Comparison of ENCODE assay signal across 1 cellular context in the genomic region with DNA sequence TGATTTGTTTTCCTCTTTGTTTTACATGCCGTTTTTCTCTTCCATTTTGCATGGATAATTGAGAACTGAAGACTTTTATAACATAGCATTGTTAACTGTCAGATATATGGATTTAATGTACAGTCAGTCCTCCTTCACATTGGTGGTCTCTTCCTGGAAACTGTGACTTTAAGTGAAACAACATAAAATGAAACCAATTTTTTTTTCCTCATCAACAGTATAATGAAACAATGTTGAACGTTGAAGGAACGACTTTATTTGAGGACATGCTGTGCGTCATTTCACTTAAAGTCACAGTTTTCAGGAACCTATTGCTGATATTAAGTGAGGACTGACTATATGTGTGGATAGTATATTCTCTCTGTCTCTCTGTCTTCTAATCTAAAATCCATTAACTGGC.
TF ChIP-seq lines count a peak whose summit lies in the region.

No MANE protein-coding gene starts in this region.

TF ChIP-seq in HepG2, 621 proteins besides CTCF, POLR2A, EP300 and RAD21 (continued from another document):
- TF ChIP-seq, protein P1, sequence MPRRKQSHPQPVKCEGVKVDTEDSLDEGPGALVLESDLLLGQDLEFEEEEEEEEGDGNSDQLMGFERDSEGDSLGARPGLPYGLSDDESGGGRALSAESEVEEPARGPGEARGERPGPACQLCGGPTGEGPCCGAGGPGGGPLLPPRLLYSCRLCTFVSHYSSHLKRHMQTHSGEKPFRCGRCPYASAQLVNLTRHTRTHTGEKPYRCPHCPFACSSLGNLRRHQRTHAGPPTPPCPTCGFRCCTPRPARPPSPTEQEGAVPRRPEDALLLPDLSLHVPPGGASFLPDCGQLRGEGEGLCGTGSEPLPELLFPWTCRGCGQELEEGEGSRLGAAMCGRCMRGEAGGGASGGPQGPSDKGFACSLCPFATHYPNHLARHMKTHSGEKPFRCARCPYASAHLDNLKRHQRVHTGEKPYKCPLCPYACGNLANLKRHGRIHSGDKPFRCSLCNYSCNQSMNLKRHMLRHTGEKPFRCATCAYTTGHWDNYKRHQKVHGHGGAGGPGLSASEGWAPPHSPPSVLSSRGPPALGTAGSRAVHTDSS (CRISPR knock-in tag; conservative IDR thresholded peaks at IDR 0.05), result no peak
- no peak for TF ChIP-seq TAF1 (CRISPR knock-in tag; IDR thresholded peaks at IDR 0.05)
- TF ChIP-seq MLXIP (CRISPR knock-in tag; IDR thresholded peaks at IDR 0.05; ENCODE audit: borderline replicate concordance), result no peak
- no peak for TF ChIP-seq ZNF607 (CRISPR knock-in tag; IDR thresholded peaks at IDR 0.05; ENCODE audit: borderline replicate concordance)
- TF ChIP-seq REL (CRISPR knock-in tag; conservative IDR thresholded peaks at IDR 0.05), result no peak
TF ChIP-seq in HepG2: peak in this region for 0.
